Comparison of ENCODE assay signal across 8 cellular contexts in the genomic region with DNA sequence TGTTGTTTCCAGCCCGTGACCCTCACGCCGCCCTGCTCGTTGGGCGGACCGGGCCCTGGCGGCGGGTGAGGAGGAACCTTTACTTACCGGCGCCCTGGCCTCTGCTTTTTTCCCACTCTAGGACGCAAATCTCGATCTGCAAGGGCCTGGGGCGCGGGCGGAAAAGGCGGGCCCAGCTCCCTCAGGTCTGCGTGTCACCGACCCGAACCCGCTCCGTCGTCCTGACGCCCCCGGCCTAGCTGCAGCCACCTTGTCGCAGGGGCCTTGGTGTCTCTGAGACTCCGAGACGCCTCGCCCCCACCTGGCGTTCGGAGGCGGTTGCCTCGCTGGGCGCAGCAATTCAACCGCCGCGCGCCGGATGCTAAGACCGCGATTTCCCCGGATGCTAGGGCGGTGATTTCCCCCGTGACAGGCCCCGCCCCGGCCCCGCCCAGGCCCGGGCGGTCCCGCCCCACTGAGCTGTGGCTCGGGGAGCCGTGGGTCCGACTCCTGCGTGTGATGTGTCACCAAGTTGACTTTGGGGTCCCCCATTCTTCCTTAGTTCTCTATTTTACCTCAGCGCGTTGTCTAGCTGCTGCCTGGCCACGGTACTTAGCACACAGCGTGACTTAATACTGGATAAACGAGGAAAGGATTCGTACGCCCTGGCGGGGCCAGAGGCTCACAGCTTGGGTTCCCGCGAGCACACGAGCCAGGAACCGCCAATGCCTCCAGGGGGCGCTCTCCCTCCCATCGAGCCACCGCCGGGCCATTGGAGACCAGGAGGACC. TPM values are rescaled to one million over a fixed set of nuclear protein-coding genes. Genes with fewer than 3 reads are reported as not detected.
DNase-seq lines count a peak whose midpoint lies in the region; ATAC-seq, FAIRE-seq and TF ChIP-seq lines count a peak whose summit lies in the region.

A gene (minus strand): TSS at position 371 of the 769 bp plus-strand sequence. CDS start 18,196 bp downstream, outside the sequence.

- H3K4me1 ChIP-seq in RWPE2 (ENCODE audit: insufficient read depth, poor library complexity, severe bottlenecking) (peaks cover 16% of the 10 kb centered on the region), osteoblast (ENCODE audit: insufficient read depth, low read length) (peaks cover 8% of the 10 kb centered on the region), testis (no peaks in the 10 kb centered on the region)

- H3K4me3 ChIP-seq in RWPE2 (ENCODE audit: severe bottlenecking) (peak within 1 kb of the TSS; percentile 70), osteoblast (ENCODE audit: insufficient read depth, low read length) (peak within 1 kb of the TSS; percentile 83), testis (peak within 1 kb of the TSS; percentile 51 to 68)

- FAIRE-seq in HTR-8/SVneo (lab: Jason Lieb, UNC): no peak

- TF ChIP-seq POLR2A in testis (IDR thresholded peaks at IDR 0.05): no peak

- H4K20me1 ChIP-seq in osteoblast (ENCODE audit: insufficient read depth, low read length): no peaks in the 10 kb centered on the region

- peak within 1 kb of the TSS; percentile 50 for H3K27ac ChIP-seq in RWPE2 (ENCODE audit: poor library complexity, severe bottlenecking)
- H3K27ac ChIP-seq in osteoblast (ENCODE audit: low read depth, low read length): peak within 1 kb of the TSS; percentile 50
- peak within 1 kb of the TSS; percentile 57 to 65 for H3K27ac ChIP-seq in testis

- DNase-seq in DMS 273 (lab: John Stamatoyannopoulos, UW; ENCODE audit: unreplicated experiment) (peak; percentile 90), HTR-8/SVneo (ENCODE audit: insufficient read length, low spot score) (peak; percentile 92), RWPE2 (ENCODE audit: low spot score) (peak; percentile 74), globus pallidus (ENCODE audit: low spot score) (peak; percentile 67), osteoblast (ENCODE audit: insufficient read length, low spot score, missing footprints) (peak; percentile 98), testis (peak; percentile 90)
- peak; percentile 85 for DNase-seq in activated gamma-delta T cell treated with anti-CD3 and anti-CD28 coated beads, Interleukin-2, amount 50 U/mL, for 16 hours (ENCODE audit: low read depth)

- H3K4me2 ChIP-seq in osteoblast (ENCODE audit: insufficient read depth, low read length): peak within 1 kb of the TSS; percentile 83

- H3K27me3 ChIP-seq in RWPE2 (ENCODE audit: insufficient read depth, poor library complexity, severe bottlenecking): no peaks in the 10 kb centered on the region
- no peaks in the 10 kb centered on the region for H3K27me3 ChIP-seq in osteoblast (ENCODE audit: insufficient read depth, low read length)
- no peaks in the 10 kb centered on the region for H3K27me3 ChIP-seq in testis

- peak; percentile 94 for ATAC-seq in GM21360 (IDR thresholded peaks at IDR 0.05; ENCODE audit: unreplicated experiment)
- peak; percentile 94 for ATAC-seq in RWPE2 (ENCODE audit: low read depth)

- intact Hi-C loops in testis (cut with DNase I; ENCODE audit: low total_unique reads): no loop called here

- H3K9me3 ChIP-seq in RWPE2 (ENCODE audit: severe bottlenecking): no peaks in the 10 kb centered on the region
- no peaks in the 10 kb centered on the region for H3K9me3 ChIP-seq in osteoblast (ENCODE audit: low read depth, low read length)
- H3K9me3 ChIP-seq in testis: no peaks in the 10 kb centered on the region

- peaks cover 14% of the 10 kb centered on the region for H3K36me3 ChIP-seq in RWPE2 (ENCODE audit: low read depth)
- H3K36me3 ChIP-seq in osteoblast (ENCODE audit: insufficient read depth, low read length): no peaks in the 10 kb centered on the region
- no peaks in the 10 kb centered on the region for H3K36me3 ChIP-seq in testis (ENCODE audit: low read depth, missing control alignments)

- WGBS in testis, 2 donors: 5 to 10% methylated on average over 22 to 45 of the region's 69 CpGs

- TF ChIP-seq CTCF in RWPE2 (IDR thresholded peaks at IDR 0.05; ENCODE audit: poor library complexity, severe bottlenecking): peak; percentile 98
- TF ChIP-seq CTCF in osteoblast (IDR thresholded peaks at IDR 0.05; ENCODE audit: extremely low read depth, low read depth, low read length): peak; percentile 96
- peak; percentile 69 to 84 (median 74) for TF ChIP-seq CTCF in testis (IDR thresholded peaks at IDR 0.05)

- H2AFZ ChIP-seq in osteoblast (ENCODE audit: low read length): peak within 1 kb of the TSS; percentile 98

- H3K79me2 ChIP-seq in osteoblast (ENCODE audit: insufficient read depth, low read length): peaks cover 2% of the 10 kb centered on the region

RNA-seq across cellular contexts. Expression of the gene that starts here (rescaled TPM):
- total RNA-seq in osteoblast (7.6 and 9.1 TPM in 2 replicates), testis (100 to 1,000 TPM in 1 of 2 donors, 10 to 100 TPM in 1; 93.0 to 101 TPM)
- polyA plus RNA-seq in testis (ENCODE audit: insufficient read depth, low read depth, low replicate concordance): 421 TPM

Comparison
In these comparisons a context has a peak if more than half of its experiments do, and no peak if none do; other contexts are left out.
1. Peak in every context shown above with its lines: DNase-seq, ATAC-seq, H3K4me3 ChIP-seq and H3K27ac ChIP-seq.